Comparison of ENCODE assay signal across 14 cellular contexts in genomic region chr12:92438641-92439396, GRCh38.
DNase-seq lines count a peak whose midpoint lies in the region; ATAC-seq, FAIRE-seq and TF ChIP-seq lines count a peak whose summit lies in the region.
"Had no signal": no experiment of that assay in that cellular context is flagged by ENCODE, and none has a peak within 500 bp of the region (broad histone marks: within the 10 kb centered on the region; RNA-seq: fewer than 3 reads in every experiment).

No MANE protein-coding gene starts in this region.

- no peak overlapping the region for H3K4me3 ChIP-seq in breast epithelium
- H3K4me3 ChIP-seq: colonic mucosa, smooth muscle cell had no signal

- H3K27me3 ChIP-seq in breast epithelium = no peaks in the 10 kb centered on the region
- H3K27me3 ChIP-seq: colonic mucosa had no signal

- TF ChIP-seq POLR2A in H54 (IDR thresholded peaks at IDR 0.05; ENCODE audit: low read depth, low read length) = no peak
- no peak for TF ChIP-seq POLR2A in breast epithelium (IDR thresholded peaks at IDR 0.05)

- no peak for TF ChIP-seq CTCF in breast epithelium (IDR thresholded peaks at IDR 0.05)
- TF ChIP-seq CTCF in omental fat pad (IDR thresholded peaks at IDR 0.05) = no peak

- H3K27ac ChIP-seq in breast epithelium = peak overlapping the region; percentile 58 to 59
- H3K27ac ChIP-seq: colonic mucosa had no signal

- no peaks in the 10 kb centered on the region for H3K9me3 ChIP-seq in breast epithelium
- H3K9me3 ChIP-seq: colonic mucosa had no signal

- DNase-seq in AG20443 (ENCODE audit: low spot score) = peak; percentile 8
- no peak for DNase-seq in H54 (ENCODE audit: insufficient read length, low spot score)
- DNase-seq in breast epithelium (ENCODE audit: low spot score in 2 of 2) = no peak
- no peak for DNase-seq in omental fat pad (ENCODE audit: low spot score)
- DNase-seq in midbrain (lab: John Stamatoyannopoulos, UW) = no peak
- no peak for DNase-seq in occipital lobe (lab: John Stamatoyannopoulos, UW)
- DNase-seq: activated CD4-positive, alpha-beta T cell treated with anti-CD3 and anti-CD28 coated beads, Interleukin-2, amount 10 ng/mL, durations not matched to agents 7 days and 5 days; activated T-cell treated with anti-CD3 and anti-CD28 coated beads, Interleukin-2, amount 50 U/mL, for 1 hour; colonic mucosa; NK-92 treated with Interleukin-12 subunit alpha and Interleukin-12 subunit beta, amount 100 ng/mL, for 24 hours; SHP77 treated with DMSO at 0.1 percent for 48 hours had no signal

- intact Hi-C loops in breast epithelium (cut with DNase I; ENCODE audit: low total_unique reads) = no loop called here

- ATAC-seq in omental fat pad (ENCODE audit: low FRiP score) (peak; percentile 67), HG02798 (IDR thresholded peaks at IDR 0.05; ENCODE audit: poor library complexity, unreplicated experiment) (no peak), GM21528 (IDR thresholded peaks at IDR 0.05; ENCODE audit: low FRiP score, unreplicated experiment) (no peak)

- H3K36me3 ChIP-seq in breast epithelium = no peaks in the 10 kb centered on the region
- H3K36me3 ChIP-seq: colonic mucosa had no signal

- FAIRE-seq in H54 (lab: Jason Lieb, UNC) = peak; percentile 36

- no peaks in the 10 kb centered on the region for H3K4me1 ChIP-seq in breast epithelium
- H3K4me1 ChIP-seq: colonic mucosa had no signal
